Comparison of ENCODE assay signal across 12 cellular contexts in the genomic region with DNA sequence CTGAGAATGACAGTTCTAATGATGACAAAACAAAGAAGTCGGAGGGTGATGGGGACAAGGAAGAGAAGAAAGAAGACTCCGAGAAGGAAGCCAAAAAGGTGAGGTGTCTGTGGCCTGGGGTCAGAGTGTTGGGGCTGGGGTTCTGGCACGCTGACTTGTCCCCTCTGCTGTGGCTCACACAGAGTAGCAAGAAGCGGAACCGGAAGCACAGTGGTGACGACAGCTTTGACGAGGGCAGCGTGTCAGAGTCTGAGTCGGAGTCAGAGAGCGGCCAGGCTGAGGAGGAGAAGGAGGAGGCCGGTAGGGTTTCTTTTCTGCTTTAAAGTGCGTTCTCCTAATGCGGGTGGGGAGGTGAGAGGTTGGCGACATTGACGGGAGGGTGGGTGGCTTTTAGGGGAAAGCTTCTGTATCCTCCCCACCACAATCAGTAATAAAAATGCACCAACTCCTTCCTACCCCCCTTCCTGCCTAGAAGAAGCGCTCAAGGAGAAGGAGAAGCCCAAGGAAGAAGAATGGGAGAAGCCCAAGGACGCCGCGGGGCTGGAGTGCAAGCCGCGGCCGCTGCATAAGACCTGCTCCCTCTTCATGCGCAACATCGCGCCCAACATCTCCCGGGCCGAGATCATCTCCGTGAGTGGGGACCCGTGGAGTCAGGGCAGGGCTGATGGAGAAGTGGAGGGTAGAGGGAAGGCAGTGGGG. TPM values are rescaled to one million over a fixed set of nuclear protein-coding genes. Genes with fewer than 3 reads are reported as not detected.
DNase-seq lines count a peak whose midpoint lies in the region; ATAC-seq, FAIRE-seq and TF ChIP-seq lines count a peak whose summit lies in the region.
"Had no signal": no experiment of that assay in that cellular context is flagged by ENCODE, and none has a peak within 500 bp of the region (broad histone marks: within the 10 kb centered on the region; RNA-seq: fewer than 3 reads in every experiment).

No MANE protein-coding gene starts in this region.

- H3K9me3 ChIP-seq in OCI-LY7 (ENCODE audit: low read length) (no peaks in the 10 kb centered on the region), neutrophil (no peaks in the 10 kb centered on the region), aorta (ENCODE audit: control insufficient read depth, low read length) (no peaks in the 10 kb centered on the region), small intestine (ENCODE audit: control insufficient read depth, low read depth) (no peaks in the 10 kb centered on the region)
- H3K9me3 ChIP-seq: left ventricle myocardium inferior had no signal

- no peak for TF ChIP-seq CTCF in OCI-LY7 (conservative IDR thresholded peaks at IDR 0.05; ENCODE audit: low read length)
- TF ChIP-seq CTCF in neutrophil (IDR thresholded peaks at IDR 0.05) = no peak

- ATAC-seq in activated naive CD4-positive, alpha-beta T cell treated with anti-CD3 and anti-CD28 coated beads, Interleukin-2, amount 50 U/mL, for 72 hours = no peak
- no peak for ATAC-seq in aorta (ENCODE audit: low FRiP score)
- ATAC-seq: stimulated activated memory B cell treated with anti-CD40 and anti-IgM and Interleukin-4, amounts not matched to agents 10 μg/mL and 1 μg/mL and 100 μg/mL, for 72 hours had no signal

- no peaks in the 10 kb centered on the region for H3K9me3 Mint-ChIP-seq in activated naive CD4-positive, alpha-beta T cell treated with anti-CD3 and anti-CD28 coated beads, Interleukin-2, amount 50 U/mL, for 72 hours
- H3K9me3 Mint-ChIP-seq: stimulated activated memory B cell treated with anti-CD40 and anti-IgM and Interleukin-4, amounts not matched to agents 10 μg/mL and 1 μg/mL and 100 μg/mL, for 72 hours had no signal

- CTCF ChIA-PET in OCI-LY7 (lab: Charles Lee; ENCODE audit: unreplicated experiment) = no interaction called here

- H3K36me3 ChIP-seq in OCI-LY7 (ENCODE audit: insufficient read depth, low read length) (peaks cover 91% of the 10 kb centered on the region), neutrophil (peaks cover 72% of the 10 kb centered on the region), aorta (ENCODE audit: control insufficient read depth in 1 of 2, insufficient read depth in 2 of 2, low read length in 1 of 2) (peaks cover 2 to 14% of the 10 kb centered on the region in 2 donors), small intestine (ENCODE audit: control insufficient read depth in 2 of 2, insufficient read depth in 2 of 2, low read length in 2 of 2) (peaks cover 36 to 45% of the 10 kb centered on the region in 2 donors)

- intact Hi-C loops in OCI-LY7 (cut with micrococcal nuclease; ENCODE audit: unreplicated experiment) (loop anchor here (10.0 kb wide), 1 partner anchor 800 kb away; a partner anchor contains a TSS), aorta (cut with DNase I) (no loop called here)

- H3K4me1 ChIP-seq in OCI-LY7 (ENCODE audit: insufficient read depth, low read length, poor library complexity, severe bottlenecking) = peaks cover 32% of the 10 kb centered on the region
- H3K4me1 ChIP-seq in neutrophil (ENCODE audit: control insufficient read depth in 1 of 2, insufficient read depth in 1 of 2, low read depth in 1 of 2, low read length in 1 of 2) = peaks cover 34 to 37% of the 10 kb centered on the region in 2 experiments
- H3K4me1 ChIP-seq in aorta (ENCODE audit: control insufficient read depth in 1 of 2, insufficient read depth in 2 of 2, low read length in 2 of 2) = no peaks in the 10 kb centered on the region
- no peaks in the 10 kb centered on the region for H3K4me1 ChIP-seq in small intestine (ENCODE audit: control insufficient read depth in 2 of 2, insufficient read depth in 1 of 2, low read depth in 1 of 2, low read length in 1 of 2)

- peaks cover 29 to 70% of the 10 kb centered on the region in 2 donors for H3K36me3 Mint-ChIP-seq in activated naive CD4-positive, alpha-beta T cell treated with anti-CD3 and anti-CD28 coated beads, Interleukin-2, amount 50 U/mL, for 72 hours

- H2AFZ ChIP-seq in OCI-LY7 (ENCODE audit: low read length) = no peak overlapping the region

- H4K20me1 ChIP-seq in OCI-LY7 (ENCODE audit: insufficient read depth, low read length) = peaks cover 28% of the 10 kb centered on the region

- H3K27ac Mint-ChIP-seq in activated naive CD4-positive, alpha-beta T cell treated with anti-CD3 and anti-CD28 coated beads, Interleukin-2, amount 50 U/mL, for 72 hours = peak overlapping the region; percentile 73 to 90
- H3K27ac Mint-ChIP-seq: stimulated activated memory B cell treated with anti-CD40 and anti-IgM and Interleukin-4, amounts not matched to agents 10 μg/mL and 1 μg/mL and 100 μg/mL, for 72 hours had no signal

- H3K9me2 ChIP-seq in OCI-LY7 (ENCODE audit: insufficient read depth, low read length) = no peaks in the 10 kb centered on the region

- peak; percentile 42 for DNase-seq in activated CD8-positive, alpha-beta memory T cell treated with anti-CD3 and anti-CD28 coated beads, Interleukin-2, amount 50 U/mL, for 1 hour (ENCODE audit: extremely low read depth)
- no peak for DNase-seq in activated CD8-positive, alpha-beta memory T cell treated with anti-CD3 and anti-CD28 coated beads, Interleukin-2, amount 50 U/mL, for 48 hours
- DNase-seq in OCI-LY7 (ENCODE audit: low spot score) = no peak
- DNase-seq in activated naive CD4-positive, alpha-beta T cell treated with anti-CD3 and anti-CD28 coated beads, Interleukin-2, amount 50 U/mL, for 72 hours (ENCODE audit: low spot score in 2 of 2) = no peak
- no peak for DNase-seq in aorta
- no peak for DNase-seq in small intestine
- no peak for DNase-seq in NCI-H2081 (lab: John Stamatoyannopoulos, UW)
- DNase-seq: left ventricle myocardium inferior, NCI-H187 treated with DMSO at 0.1 percent for 48 hours had no signal

- H3K4me3 ChIP-seq in OCI-LY7 (ENCODE audit: low read depth, low read length, poor library complexity, severe bottlenecking) (no peak overlapping the region), neutrophil (ENCODE audit: low read depth in 1 of 2, low read length in 1 of 2) (no peak overlapping the region), aorta (ENCODE audit: low read length in 2 of 2) (no peak overlapping the region), small intestine (ENCODE audit: low read depth in 1 of 2, low read length in 2 of 2) (no peak overlapping the region)
- H3K4me3 ChIP-seq: left ventricle myocardium inferior had no signal

- H3K27me3 ChIP-seq in neutrophil (peaks cover 1% of the 10 kb centered on the region), aorta (ENCODE audit: control insufficient read depth in 1 of 2, insufficient read depth in 2 of 2, low read length in 1 of 2) (no peaks in the 10 kb centered on the region), small intestine (ENCODE audit: control insufficient read depth in 2 of 2, insufficient read depth in 2 of 2, low read length in 2 of 2) (no peaks in the 10 kb centered on the region)

- H3K27ac ChIP-seq in OCI-LY7 (ENCODE audit: low read depth, low read length, poor library complexity, severe bottlenecking) = no peak overlapping the region
- H3K27ac ChIP-seq in neutrophil = peak overlapping the region; percentile 66
- no peak overlapping the region for H3K27ac ChIP-seq in aorta (ENCODE audit: low read depth in 1 of 2, low read length in 2 of 2)
- no peak overlapping the region for H3K27ac ChIP-seq in small intestine (ENCODE audit: low read depth in 1 of 2, low read length in 1 of 2)
- H3K27ac ChIP-seq: left ventricle myocardium inferior had no signal

- no peak for FAIRE-seq in small intestine (lab: Jason Lieb, UNC)
- FAIRE-seq: TTC549 had no signal

- POLR2A ChIA-PET in OCI-LY7 (lab: Charles Lee) = no interaction called here

- 86 to 87% methylated on average over 29 of the region's 29 CpGs for WGBS in aorta, 2 donors
- 92% methylated on average over 28 to 29 of the region's 29 CpGs for WGBS in small intestine, 3 donors

- no peak overlapping the region for H3K4me2 ChIP-seq in OCI-LY7 (ENCODE audit: low read length)

- H3K79me2 ChIP-seq in OCI-LY7 (ENCODE audit: insufficient read depth, low read depth, low read length) = peaks cover 19% of the 10 kb centered on the region

- BruUV-seq in OCI-LY7 (replicated peaks; lab: Mats Ljungman, UMichigan) = TSS peak; percentile 52

RNA-seq across cellular contexts. Expression of a gene that starts 4.6 kb away (rescaled TPM):
- 2.8 and 4.9 TPM in 2 replicates for total RNA-seq in OCI-LY7 (2014; rRNA removed; shearing (Covaris generic))
- 3.3 and 3.8 TPM in 2 replicates for total RNA-seq in OCI-LY7 (2022)
- 1 to 10 TPM in 1 of 2 donors, under 1 TPM in 1; 0.77 to 2.4 TPM for total RNA-seq in activated naive CD4-positive, alpha-beta T cell treated with anti-CD3 and anti-CD28 coated beads, Interleukin-2, amount 50 U/mL, for 72 hours
- total RNA-seq in aorta = 1 to 10 TPM; 2.0 to 2.6 TPM
- polyA plus RNA-seq in aorta = 1 to 10 TPM; 1.5 to 2.0 TPM
- 1 to 10 TPM; 3.5 to 5.3 (median 4.9) TPM for polyA plus RNA-seq in small intestine

RNA-seq across cellular contexts. Expression of a gene that starts 10.0 kb away (rescaled TPM):
- 154 and 174 TPM in 2 replicates for total RNA-seq in OCI-LY7 (2014; rRNA removed; shearing (Covaris generic))
- total RNA-seq in OCI-LY7 (2022) (247 and 264 TPM in 2 replicates), aorta (100 to 1,000 TPM in 1 of 2 donors, 10 to 100 TPM in 1; 95.5 to 118 TPM)
- 100 to 1,000 TPM; 205 to 242 TPM for total RNA-seq in activated naive CD4-positive, alpha-beta T cell treated with anti-CD3 and anti-CD28 coated beads, Interleukin-2, amount 50 U/mL, for 72 hours
- polyA plus RNA-seq in aorta (100 to 1,000 TPM in 1 of 2 donors, 10 to 100 TPM in 1; 22.2 to 151 TPM), small intestine (100 to 1,000 TPM in 1 of 3 donors, 10 to 100 TPM in 2; 77.1 to 113 (median 82.1) TPM)

RNA-seq across cellular contexts. Expression of a gene that starts 10.8 kb away (rescaled TPM):
- total RNA-seq in OCI-LY7 (2014; rRNA removed; shearing (Covaris generic)) = not detected in 2 replicates
- total RNA-seq in OCI-LY7 (2022) = not detected in 2 replicates
- total RNA-seq in activated naive CD4-positive, alpha-beta T cell treated with anti-CD3 and anti-CD28 coated beads, Interleukin-2, amount 50 U/mL, for 72 hours = under 1 TPM in 1 of 2 donors, not detected in 1; 0.12 TPM
- total RNA-seq in aorta = 1 to 10 TPM; 2.0 to 2.6 TPM
- 1 to 10 TPM; 1.0 to 1.1 TPM for polyA plus RNA-seq in aorta
- polyA plus RNA-seq in small intestine = 10 to 100 TPM in 2 of 3 donors, 1 to 10 TPM in 1; 3.5 to 11.2 (median 11.0) TPM

RNA-seq across cellular contexts. Expression of a gene that starts 17.7 kb away (rescaled TPM):
- total RNA-seq in OCI-LY7 (2014; rRNA removed; shearing (Covaris generic)) = 2.2 and 3.3 TPM in 2 replicates
- 1.8 and 3.1 TPM in 2 replicates for total RNA-seq in OCI-LY7 (2022)
- 10 to 100 TPM; 34.4 to 39.2 TPM for total RNA-seq in activated naive CD4-positive, alpha-beta T cell treated with anti-CD3 and anti-CD28 coated beads, Interleukin-2, amount 50 U/mL, for 72 hours
- total RNA-seq in aorta = 10 to 100 TPM; 77.3 to 80.3 TPM
- polyA plus RNA-seq in aorta = 100 to 1,000 TPM in 1 of 2 donors, 10 to 100 TPM in 1; 39.3 to 136 TPM
- 10 to 100 TPM in 2 of 3 donors, 1 to 10 TPM in 1; 3.4 to 23.1 (median 10.3) TPM for polyA plus RNA-seq in small intestine

RNA-seq across cellular contexts. Expression of a gene that starts 32.4 kb away (rescaled TPM):
- total RNA-seq in OCI-LY7 (2014; rRNA removed; shearing (Covaris generic)) = 15.7 and 17.0 TPM in 2 replicates
- total RNA-seq in OCI-LY7 (2022) (21.1 and 25.6 TPM in 2 replicates), aorta (10 to 100 TPM; 20.3 to 34.3 TPM)
- total RNA-seq in activated naive CD4-positive, alpha-beta T cell treated with anti-CD3 and anti-CD28 coated beads, Interleukin-2, amount 50 U/mL, for 72 hours = 10 to 100 TPM; 16.7 to 27.7 TPM
- polyA plus RNA-seq in aorta (10 to 100 TPM in 1 of 2 donors, 1 to 10 TPM in 1; 8.5 to 43.9 TPM), small intestine (10 to 100 TPM; 10.5 to 28.8 (median 12.7) TPM)
